17 cellular contexts compared by ENCODE assay signal in the genomic region with DNA sequence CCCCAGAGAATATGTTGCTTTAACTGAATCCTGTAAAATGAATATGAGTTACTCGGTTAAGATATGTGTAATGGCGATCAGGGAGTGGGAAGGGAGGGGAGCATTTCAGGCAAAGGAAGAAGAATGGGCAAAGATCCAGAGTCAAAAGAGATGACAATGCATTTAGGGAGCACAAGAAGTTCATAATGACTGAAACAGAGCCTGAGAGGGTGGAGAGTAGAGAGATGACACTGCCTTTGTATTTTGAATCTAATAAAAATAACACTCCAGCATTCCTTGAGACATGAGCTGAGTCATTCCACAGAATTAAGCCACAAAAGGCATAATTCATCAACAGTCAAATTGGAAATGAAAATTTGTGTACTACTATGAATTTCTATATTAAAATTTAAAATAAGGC.
"Had no signal": no experiment of that assay in that cellular context is flagged by ENCODE, and none has a peak within 500 bp of the region (broad histone marks: within the 10 kb centered on the region; RNA-seq: fewer than 3 reads in every experiment).

No MANE protein-coding gene starts in this region.

- H3K27ac Mint-ChIP-seq: activated B cell treated with CpG ODN at 0.5 μM for 24 hours; activated CD8-positive, alpha-beta T cell treated with anti-CD3 and anti-CD28 coated beads, Interleukin-2, amount 10 ng/mL, durations not matched to agents 7 days and 5 days; activated naive CD4-positive, alpha-beta T cell treated with anti-CD3 and anti-CD28 coated beads, Interleukin-2, amount 50 U/mL, for 72 hours; mesothelial cell of epicardium; progenitor cell of endocrine pancreas; type B pancreatic cell had no signal

- H3K36me3 Mint-ChIP-seq: activated naive CD4-positive, alpha-beta T cell treated with anti-CD3 and anti-CD28 coated beads, Interleukin-2, amount 50 U/mL, for 72 hours; mesothelial cell of epicardium; type B pancreatic cell had no signal

- H3K27ac ChIP-seq: lower lobe of right lung had no signal

- H3K4me1 ChIP-seq: lower lobe of right lung had no signal

- H3K4me1 Mint-ChIP-seq: activated B cell treated with CpG ODN at 0.5 μM for 24 hours, mesothelial cell of epicardium had no signal

- H3K4me3 Mint-ChIP-seq: activated B cell treated with CpG ODN at 0.5 μM for 24 hours; activated CD8-positive, alpha-beta T cell treated with anti-CD3 and anti-CD28 coated beads, Interleukin-2, amount 10 ng/mL, durations not matched to agents 7 days and 5 days; mesothelial cell of epicardium; type B pancreatic cell had no signal

- DNase-seq: activated B cell treated with CpG ODN at 0.5 μM for 24 hours; activated CD4-positive, alpha-beta T cell treated with anti-CD3 and anti-CD28 coated beads for 48 hours; activated CD8-positive, alpha-beta memory T cell treated with anti-CD3 and anti-CD28 coated beads, Interleukin-2, amount 50 U/mL, for 4 hours; activated CD8-positive, alpha-beta T cell treated with anti-CD3 and anti-CD28 coated beads, Interleukin-2, amount 10 ng/mL, durations not matched to agents 7 days and 5 days; activated effector memory CD4-positive, alpha-beta T cell treated with anti-CD3 and anti-CD28 coated beads, Interleukin-2, amount 50 U/mL, for 16 hours; activated T-cell treated with anti-CD3 and anti-CD28 coated beads, Interleukin-2, amount 50 U/mL, for 48 hours; caudate nucleus; foreskin fibroblast; head of caudate nucleus; left colon; lower lobe of right lung; right cardiac atrium; stimulated activated naive CD8-positive, alpha-beta T cell treated with anti-CD3 and anti-CD28 coated beads, Interleukin-15, Interleukin-2, amounts not matched to agents 100 U/mL and 50 U/mL, for 24 hours had no signal

- H3K27me3 Mint-ChIP-seq: activated B cell treated with CpG ODN at 0.5 μM for 24 hours, progenitor cell of endocrine pancreas, type B pancreatic cell had no signal

- ATAC-seq: activated CD8-positive, alpha-beta T cell treated with anti-CD3 and anti-CD28 coated beads, Interleukin-2, amount 10 ng/mL, durations not matched to agents 7 days and 5 days; activated naive CD4-positive, alpha-beta T cell treated with anti-CD3 and anti-CD28 coated beads, Interleukin-2, amount 50 U/mL, for 72 hours; left colon; lower lobe of right lung; right cardiac atrium; stimulated activated naive CD8-positive, alpha-beta T cell treated with anti-CD3 and anti-CD28 coated beads, Interleukin-15, Interleukin-2, amounts not matched to agents 100 U/mL and 50 U/mL, for 24 hours had no signal
